ENCODE assay signal across 1 cellular context in the genomic region with DNA sequence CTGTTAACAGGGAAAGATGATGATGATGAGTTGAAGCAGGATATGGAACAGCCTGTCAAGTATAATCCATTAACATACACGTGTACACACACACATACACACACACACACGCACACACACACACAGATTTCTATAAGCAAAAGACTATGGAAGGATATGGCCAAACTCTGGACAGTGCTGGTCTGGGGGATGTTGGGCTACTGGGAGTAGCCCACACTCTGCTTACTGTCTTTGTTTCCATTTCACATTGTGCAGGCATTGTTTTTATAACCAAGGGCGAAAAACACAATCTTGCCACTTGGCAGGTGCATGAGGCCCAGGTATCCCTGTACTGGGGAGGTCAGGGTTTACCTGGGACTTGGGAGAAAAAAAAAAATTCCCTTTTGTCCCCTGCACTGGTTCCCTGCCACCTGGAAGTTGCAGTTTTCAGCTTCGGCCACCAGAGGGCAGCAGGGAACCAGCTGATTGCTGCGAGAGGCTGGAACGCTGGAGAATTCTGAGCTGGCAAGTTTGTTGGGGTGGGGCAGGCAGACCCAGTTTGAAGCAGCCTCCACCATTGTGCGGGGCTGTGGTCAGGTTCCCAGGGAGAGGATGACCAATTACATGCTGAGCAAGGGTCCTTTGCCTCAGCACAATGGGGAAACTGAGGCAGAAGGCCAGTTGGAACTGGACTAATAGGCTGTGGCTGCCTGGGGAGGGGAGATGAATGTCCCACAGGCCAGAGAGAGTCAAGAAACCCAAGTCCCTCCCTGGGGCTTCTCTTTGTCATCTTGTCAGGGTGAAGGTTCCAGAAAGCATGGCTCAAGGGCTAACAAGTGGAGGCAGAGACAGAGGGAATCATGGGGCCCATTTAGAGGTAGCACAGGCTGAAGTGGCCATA.
TF ChIP-seq lines count a peak whose summit lies in the region.

No MANE protein-coding gene starts in this region.

TF ChIP-seq in HepG2, 621 proteins besides CTCF, POLR2A, EP300 and RAD21 (continued from another document and continues in another):
- TF ChIP-seq, protein P1, sequence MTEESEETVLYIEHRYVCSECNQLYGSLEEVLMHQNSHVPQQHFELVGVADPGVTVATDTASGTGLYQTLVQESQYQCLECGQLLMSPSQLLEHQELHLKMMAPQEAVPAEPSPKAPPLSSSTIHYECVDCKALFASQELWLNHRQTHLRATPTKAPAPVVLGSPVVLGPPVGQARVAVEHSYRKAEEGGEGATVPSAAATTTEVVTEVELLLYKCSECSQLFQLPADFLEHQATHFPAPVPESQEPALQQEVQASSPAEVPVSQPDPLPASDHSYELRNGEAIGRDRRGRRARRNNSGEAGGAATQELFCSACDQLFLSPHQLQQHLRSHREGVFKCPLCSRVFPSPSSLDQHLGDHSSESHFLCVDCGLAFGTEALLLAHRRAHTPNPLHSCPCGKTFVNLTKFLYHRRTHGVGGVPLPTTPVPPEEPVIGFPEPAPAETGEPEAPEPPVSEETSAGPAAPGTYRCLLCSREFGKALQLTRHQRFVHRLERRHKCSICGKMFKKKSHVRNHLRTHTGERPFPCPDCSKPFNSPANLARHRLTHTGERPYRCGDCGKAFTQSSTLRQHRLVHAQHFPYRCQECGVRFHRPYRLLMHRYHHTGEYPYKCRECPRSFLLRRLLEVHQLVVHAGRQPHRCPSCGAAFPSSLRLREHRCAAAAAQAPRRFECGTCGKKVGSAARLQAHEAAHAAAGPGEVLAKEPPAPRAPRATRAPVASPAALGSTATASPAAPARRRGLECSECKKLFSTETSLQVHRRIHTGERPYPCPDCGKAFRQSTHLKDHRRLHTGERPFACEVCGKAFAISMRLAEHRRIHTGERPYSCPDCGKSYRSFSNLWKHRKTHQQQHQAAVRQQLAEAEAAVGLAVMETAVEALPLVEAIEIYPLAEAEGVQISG (CRISPR knock-in tag; IDR thresholded peaks at IDR 0.05): 0 out of 2 replicates have a peak, but pooled peaks have one; percentile 47
- TF ChIP-seq PAWR (CRISPR knock-in tag; IDR thresholded peaks at IDR 0.05; ENCODE audit: borderline replicate concordance) (no peak), SRSF1 (optimal IDR thresholded peaks at IDR 0.05; ENCODE audit: low read depth, low read length) (no peak), EEA1 (CRISPR knock-in tag; IDR thresholded peaks at IDR 0.05; ENCODE audit: borderline replicate concordance) (no peak), RFXANK (CRISPR knock-in tag; IDR thresholded peaks at IDR 0.05) (no peak), NFATC3 (CRISPR knock-in tag; IDR thresholded peaks at IDR 0.05) (no peak), ZNF263 (CRISPR knock-in tag; IDR thresholded peaks at IDR 0.05) (no peak), POGZ (CRISPR knock-in tag; IDR thresholded peaks at IDR 0.05) (no peak), ZNF816 (CRISPR knock-in tag; IDR thresholded peaks at IDR 0.05; ENCODE audit: borderline replicate concordance) (no peak), SOX5 (CRISPR knock-in tag; IDR thresholded peaks at IDR 0.05; ENCODE audit: borderline replicate concordance) (no peak), SOX13 (IDR thresholded peaks at IDR 0.05) (no peak), SOX13 (CRISPR knock-in tag; conservative IDR thresholded peaks at IDR 0.05 in 1 of 2, IDR thresholded peaks at IDR 0.05 in 1 of 2) (peak in 1 of 2 experiments; percentile 12; a peak in 1 of 4 replicates), SP1 (IDR thresholded peaks at IDR 0.05) (no peak), SP1 (CRISPR knock-in tag; IDR thresholded peaks at IDR 0.05) (no peak), SP5 (CRISPR knock-in tag; IDR thresholded peaks at IDR 0.05; ENCODE audit: borderline replicate concordance, low read depth) (no peak), ZNF605 (CRISPR knock-in tag; IDR thresholded peaks at IDR 0.05) (no peak), SRSF4 (IDR thresholded peaks at IDR 0.05; ENCODE audit: low read depth, low read length, poor library complexity, severe bottlenecking) (no peak), ETV5 (CRISPR knock-in tag; IDR thresholded peaks at IDR 0.05; ENCODE audit: borderline replicate concordance) (0 out of 2 replicates have a peak, but pooled peaks have one; percentile 17), NRL (CRISPR knock-in tag; IDR thresholded peaks at IDR 0.05; ENCODE audit: borderline replicate concordance) (no peak), KMT2A (CRISPR knock-in tag; IDR thresholded peaks at IDR 0.05) (no peak), HNRNPL (IDR thresholded peaks at IDR 0.05; ENCODE audit: low read depth, low read length) (no peak)
- TF ChIP-seq, protein P2, sequence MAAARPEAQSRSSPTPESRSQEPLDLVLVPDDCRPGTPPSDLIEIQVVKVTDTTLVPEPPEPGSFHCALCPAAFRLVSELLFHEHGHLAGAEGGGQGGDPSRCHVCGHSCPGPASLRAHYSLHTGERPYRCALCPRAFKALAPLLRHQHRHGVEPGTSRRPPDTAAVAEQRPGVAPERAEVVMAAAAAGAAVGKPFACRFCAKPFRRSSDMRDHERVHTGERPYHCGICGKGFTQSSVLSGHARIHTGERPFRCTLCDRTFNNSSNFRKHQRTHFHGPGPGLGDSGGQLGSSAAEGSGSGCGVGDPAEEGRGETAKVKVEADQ (CRISPR knock-in tag; IDR thresholded peaks at IDR 0.05; ENCODE audit: borderline replicate concordance): no peak
- TF ChIP-seq, protein P3, sequence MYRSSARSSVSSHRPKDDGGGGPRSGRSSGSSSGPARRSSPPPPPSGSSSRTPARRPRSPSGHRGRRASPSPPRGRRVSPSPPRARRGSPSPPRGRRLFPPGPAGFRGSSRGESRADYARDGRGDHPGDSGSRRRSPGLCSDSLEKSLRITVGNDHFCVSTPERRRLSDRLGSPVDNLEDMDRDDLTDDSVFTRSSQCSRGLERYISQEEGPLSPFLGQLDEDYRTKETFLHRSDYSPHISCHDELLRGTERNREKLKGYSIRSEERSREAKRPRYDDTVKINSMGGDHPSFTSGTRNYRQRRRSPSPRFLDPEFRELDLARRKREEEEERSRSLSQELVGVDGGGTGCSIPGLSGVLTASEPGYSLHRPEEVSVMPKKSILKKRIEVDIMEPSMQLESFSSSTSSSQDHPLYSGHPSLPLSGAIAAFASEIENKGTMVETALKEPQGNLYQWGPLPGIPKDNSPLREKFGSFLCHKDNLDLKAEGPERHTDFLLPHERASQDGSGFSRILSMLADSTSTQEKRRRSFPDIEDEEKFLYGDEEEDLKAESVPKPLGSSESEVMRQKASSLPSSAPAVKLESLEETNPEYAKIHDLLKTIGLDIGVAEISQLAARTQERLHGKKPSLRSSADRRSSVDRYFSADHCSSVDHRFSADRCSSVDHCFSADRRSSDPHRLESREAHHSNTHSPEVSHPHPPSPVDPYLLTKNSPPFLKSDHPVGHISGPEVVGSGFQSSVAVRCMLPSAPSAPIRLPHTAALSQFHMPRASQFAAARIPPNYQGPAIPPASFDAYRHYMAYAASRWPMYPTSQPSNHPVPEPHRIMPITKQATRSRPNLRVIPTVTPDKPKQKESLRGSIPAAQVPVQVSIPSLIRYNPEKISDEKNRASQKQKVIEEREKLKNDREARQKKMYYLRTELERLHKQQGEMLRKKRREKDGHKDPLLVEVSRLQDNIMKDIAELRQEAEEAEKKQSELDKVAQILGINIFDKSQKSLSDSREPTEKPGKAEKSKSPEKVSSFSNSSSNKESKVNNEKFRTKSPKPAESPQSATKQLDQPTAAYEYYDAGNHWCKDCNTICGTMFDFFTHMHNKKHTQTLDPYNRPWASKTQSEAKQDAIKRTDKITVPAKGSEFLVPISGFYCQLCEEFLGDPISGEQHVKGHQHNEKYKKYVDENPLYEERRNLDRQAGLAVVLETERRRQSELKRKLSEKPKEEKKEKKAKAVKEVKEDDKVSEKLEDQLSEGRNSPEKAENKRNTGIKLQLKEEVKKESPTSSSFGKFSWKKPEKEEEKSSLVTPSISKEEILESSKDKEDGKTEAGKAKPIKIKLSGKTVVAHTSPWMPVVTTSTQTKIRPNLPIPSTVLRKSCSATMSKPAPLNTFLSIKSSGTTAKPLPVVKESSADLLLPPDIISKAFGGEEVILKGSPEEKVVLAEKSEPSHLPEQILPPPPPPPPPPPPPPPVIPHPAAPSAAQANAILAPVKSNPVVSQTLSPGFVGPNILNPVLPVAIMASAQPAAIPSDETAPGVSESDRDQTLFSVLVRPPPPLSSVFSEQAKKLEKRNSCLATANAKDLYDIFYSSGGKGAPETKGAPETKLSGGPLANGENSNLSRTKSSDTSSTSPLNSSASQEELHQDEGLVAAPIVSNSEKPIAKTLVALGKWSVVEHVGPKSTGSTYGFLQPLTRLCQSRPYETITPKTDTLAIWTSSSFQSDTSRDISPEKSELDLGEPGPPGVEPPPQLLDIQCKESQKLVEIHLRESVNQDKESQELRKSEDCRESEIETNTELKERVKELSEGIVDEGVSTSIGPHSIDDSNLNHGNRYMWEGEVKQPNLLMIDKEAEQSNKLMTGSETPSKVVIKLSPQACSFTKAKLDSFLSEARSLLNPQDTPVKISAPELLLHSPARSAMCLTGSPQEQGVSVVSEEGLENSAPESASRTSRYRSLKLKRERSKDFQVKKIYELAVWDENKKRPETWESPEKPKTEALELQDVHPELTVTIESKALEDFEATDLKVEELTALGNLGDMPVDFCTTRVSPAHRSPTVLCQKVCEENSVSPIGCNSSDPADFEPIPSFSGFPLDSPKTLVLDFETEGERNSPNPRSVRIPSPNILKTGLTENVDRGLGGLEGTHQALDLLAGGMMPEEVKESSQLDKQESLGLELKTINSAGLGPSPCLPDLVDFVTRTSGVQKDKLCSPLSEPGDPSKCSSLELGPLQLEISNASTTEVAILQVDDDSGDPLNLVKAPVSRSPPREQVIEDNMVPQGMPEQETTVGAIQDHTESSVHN (CRISPR knock-in tag; IDR thresholded peaks at IDR 0.05): no peak
- TF ChIP-seq, protein P4, sequence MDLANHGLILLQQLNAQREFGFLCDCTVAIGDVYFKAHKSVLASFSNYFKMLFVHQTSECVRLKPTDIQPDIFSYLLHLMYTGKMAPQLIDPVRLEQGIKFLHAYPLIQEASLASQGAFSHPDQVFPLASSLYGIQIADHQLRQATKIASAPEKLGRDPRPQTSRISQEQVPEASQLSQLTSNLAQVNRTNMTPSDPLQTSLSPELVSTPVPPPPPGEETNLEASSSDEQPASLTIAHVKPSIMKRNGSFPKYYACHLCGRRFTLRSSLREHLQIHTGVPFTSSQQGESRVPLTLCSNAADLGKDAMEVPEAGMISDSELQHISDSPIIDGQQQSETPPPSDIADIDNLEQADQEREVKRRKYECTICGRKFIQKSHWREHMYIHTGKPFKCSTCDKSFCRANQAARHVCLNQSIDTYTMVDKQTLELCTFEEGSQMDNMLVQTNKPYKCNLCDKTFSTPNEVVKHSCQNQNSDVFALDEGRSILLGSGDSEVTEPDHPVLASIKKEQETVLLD (CRISPR knock-in tag; IDR thresholded peaks at IDR 0.05; ENCODE audit: low read depth): no peak
- TF ChIP-seq, protein P5, sequence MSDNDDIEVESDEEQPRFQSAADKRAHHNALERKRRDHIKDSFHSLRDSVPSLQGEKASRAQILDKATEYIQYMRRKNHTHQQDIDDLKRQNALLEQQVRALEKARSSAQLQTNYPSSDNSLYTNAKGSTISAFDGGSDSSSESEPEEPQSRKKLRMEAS (IDR thresholded peaks at IDR 0.05): peak; percentile 28; the same call in 1 of the 2 replicates
- TF ChIP-seq, protein P6, sequence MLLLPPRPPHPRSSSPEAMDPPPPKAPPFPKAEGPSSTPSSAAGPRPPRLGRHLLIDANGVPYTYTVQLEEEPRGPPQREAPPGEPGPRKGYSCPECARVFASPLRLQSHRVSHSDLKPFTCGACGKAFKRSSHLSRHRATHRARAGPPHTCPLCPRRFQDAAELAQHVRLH (CRISPR knock-in tag; IDR thresholded peaks at IDR 0.05; ENCODE audit: borderline replicate concordance, low read depth): 0 out of 2 replicates have a peak, but pooled peaks have one; percentile 48
- TF ChIP-seq, protein P7, sequence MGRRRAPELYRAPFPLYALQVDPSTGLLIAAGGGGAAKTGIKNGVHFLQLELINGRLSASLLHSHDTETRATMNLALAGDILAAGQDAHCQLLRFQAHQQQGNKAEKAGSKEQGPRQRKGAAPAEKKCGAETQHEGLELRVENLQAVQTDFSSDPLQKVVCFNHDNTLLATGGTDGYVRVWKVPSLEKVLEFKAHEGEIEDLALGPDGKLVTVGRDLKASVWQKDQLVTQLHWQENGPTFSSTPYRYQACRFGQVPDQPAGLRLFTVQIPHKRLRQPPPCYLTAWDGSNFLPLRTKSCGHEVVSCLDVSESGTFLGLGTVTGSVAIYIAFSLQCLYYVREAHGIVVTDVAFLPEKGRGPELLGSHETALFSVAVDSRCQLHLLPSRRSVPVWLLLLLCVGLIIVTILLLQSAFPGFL (CRISPR knock-in tag; IDR thresholded peaks at IDR 0.05): no peak
- TF ChIP-seq, protein P8, sequence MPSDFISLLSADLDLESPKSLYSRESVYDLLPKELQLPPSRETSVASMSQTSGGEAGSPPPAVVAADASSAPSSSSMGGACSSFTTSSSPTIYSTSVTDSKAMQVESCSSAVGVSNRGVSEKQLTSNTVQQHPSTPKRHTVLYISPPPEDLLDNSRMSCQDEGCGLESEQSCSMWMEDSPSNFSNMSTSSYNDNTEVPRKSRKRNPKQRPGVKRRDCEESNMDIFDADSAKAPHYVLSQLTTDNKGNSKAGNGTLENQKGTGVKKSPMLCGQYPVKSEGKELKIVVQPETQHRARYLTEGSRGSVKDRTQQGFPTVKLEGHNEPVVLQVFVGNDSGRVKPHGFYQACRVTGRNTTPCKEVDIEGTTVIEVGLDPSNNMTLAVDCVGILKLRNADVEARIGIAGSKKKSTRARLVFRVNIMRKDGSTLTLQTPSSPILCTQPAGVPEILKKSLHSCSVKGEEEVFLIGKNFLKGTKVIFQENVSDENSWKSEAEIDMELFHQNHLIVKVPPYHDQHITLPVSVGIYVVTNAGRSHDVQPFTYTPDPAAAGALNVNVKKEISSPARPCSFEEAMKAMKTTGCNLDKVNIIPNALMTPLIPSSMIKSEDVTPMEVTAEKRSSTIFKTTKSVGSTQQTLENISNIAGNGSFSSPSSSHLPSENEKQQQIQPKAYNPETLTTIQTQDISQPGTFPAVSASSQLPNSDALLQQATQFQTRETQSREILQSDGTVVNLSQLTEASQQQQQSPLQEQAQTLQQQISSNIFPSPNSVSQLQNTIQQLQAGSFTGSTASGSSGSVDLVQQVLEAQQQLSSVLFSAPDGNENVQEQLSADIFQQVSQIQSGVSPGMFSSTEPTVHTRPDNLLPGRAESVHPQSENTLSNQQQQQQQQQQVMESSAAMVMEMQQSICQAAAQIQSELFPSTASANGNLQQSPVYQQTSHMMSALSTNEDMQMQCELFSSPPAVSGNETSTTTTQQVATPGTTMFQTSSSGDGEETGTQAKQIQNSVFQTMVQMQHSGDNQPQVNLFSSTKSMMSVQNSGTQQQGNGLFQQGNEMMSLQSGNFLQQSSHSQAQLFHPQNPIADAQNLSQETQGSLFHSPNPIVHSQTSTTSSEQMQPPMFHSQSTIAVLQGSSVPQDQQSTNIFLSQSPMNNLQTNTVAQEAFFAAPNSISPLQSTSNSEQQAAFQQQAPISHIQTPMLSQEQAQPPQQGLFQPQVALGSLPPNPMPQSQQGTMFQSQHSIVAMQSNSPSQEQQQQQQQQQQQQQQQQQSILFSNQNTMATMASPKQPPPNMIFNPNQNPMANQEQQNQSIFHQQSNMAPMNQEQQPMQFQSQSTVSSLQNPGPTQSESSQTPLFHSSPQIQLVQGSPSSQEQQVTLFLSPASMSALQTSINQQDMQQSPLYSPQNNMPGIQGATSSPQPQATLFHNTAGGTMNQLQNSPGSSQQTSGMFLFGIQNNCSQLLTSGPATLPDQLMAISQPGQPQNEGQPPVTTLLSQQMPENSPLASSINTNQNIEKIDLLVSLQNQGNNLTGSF (CRISPR knock-in tag; IDR thresholded peaks at IDR 0.05): no peak
